In the genomic region with DNA sequence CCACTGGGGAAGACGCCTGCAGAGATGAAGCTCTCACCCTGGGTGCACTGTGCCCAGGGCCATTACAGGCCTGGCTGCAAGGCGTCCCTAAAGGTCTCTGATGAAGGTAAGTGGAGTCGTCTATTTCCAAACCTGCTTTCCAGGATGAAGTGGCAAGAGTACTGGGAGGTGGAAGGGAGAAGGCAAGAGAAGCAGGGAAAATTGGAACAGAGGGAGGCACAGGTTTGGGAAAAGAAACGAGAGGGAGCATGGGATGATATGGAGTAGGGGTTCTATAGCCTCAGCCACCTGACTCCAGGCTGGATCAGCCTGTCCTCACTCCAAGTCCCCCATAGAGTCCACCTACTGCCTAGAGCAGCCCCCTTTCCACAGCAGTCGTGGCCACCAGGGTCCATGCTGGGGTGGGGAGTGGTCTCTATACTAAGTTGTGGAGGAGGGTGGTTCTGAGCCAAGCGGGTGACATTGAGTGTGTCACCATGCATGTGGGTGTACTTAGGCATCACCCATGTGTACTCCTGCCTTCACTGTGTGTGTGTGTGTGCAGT, we compare ENCODE assay signal across 22 cellular contexts. TPM values are rescaled to one million over a fixed set of nuclear protein-coding genes. Genes with fewer than 3 reads are reported as not detected.
DNase-seq lines count a peak whose midpoint lies in the region; ATAC-seq and TF ChIP-seq lines count a peak whose summit lies in the region.
"Had no signal": no experiment of that assay in that cellular context is flagged by ENCODE, and none has a peak within 500 bp of the region (broad histone marks: within the 10 kb centered on the region; RNA-seq: fewer than 3 reads in every experiment).

A gene with protein sequence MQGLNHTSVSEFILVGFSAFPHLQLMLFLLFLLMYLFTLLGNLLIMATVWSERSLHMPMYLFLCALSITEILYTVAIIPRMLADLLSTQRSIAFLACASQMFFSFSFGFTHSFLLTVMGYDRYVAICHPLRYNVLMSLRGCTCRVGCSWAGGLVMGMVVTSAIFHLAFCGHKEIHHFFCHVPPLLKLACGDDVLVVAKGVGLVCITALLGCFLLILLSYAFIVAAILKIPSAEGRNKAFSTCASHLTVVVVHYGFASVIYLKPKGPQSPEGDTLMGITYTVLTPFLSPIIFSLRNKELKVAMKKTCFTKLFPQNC (plus strand): TSS at position 51 of the 545 bp plus-strand sequence. CDS start 6,388 bp downstream, outside the sequence.

- TF ChIP-seq EP300 in sigmoid colon (IDR thresholded peaks at IDR 0.05): no peak

- no peaks in the 10 kb centered on the region for H3K27me3 ChIP-seq in sigmoid colon
- H3K27me3 ChIP-seq in mammary epithelial cell (ENCODE audit: insufficient read depth, low read length): no peaks in the 10 kb centered on the region
- H3K27me3 ChIP-seq: BE2C; BLaER1 treated with 17β-estradiol and CSF1 and Interleukin-3, amounts not matched to agents 10 nM and 100 nM had no signal

- no peaks in the 10 kb centered on the region for H3K36me3 ChIP-seq in sigmoid colon
- H3K36me3 ChIP-seq in mammary epithelial cell (ENCODE audit: insufficient read depth, low read length): no peaks in the 10 kb centered on the region
- H3K36me3 ChIP-seq: BE2C; BLaER1 treated with 17β-estradiol and CSF1 and Interleukin-3, amounts not matched to agents 10 nM and 100 nM had no signal

- intact Hi-C loops in sigmoid colon (cut with DNase I) (no loop called here), mammary epithelial cell (cut with micrococcal nuclease) (no loop called here)

- TF ChIP-seq CTCF in endothelial cell (IDR thresholded peaks at IDR 0.05; ENCODE audit: unreplicated experiment): no peak
- no peak for TF ChIP-seq CTCF in sigmoid colon (IDR thresholded peaks at IDR 0.05)
- no peak for TF ChIP-seq CTCF in mammary epithelial cell (conservative IDR thresholded peaks at IDR 0.05 in 1 of 2, IDR thresholded peaks at IDR 0.05 in 1 of 2; ENCODE audit: extremely low read depth in 1 of 2, insufficient read depth in 1 of 2, low read depth in 1 of 2, low read length in 2 of 2)

- H3K9ac ChIP-seq in mammary epithelial cell (ENCODE audit: insufficient read depth, low read length): no peak within 1 kb of the TSS
- H3K9ac ChIP-seq: BLaER1 treated with 17β-estradiol and CSF1 and Interleukin-3, amounts not matched to agents 10 nM and 100 nM; GM23248 had no signal

- H3K4me2 ChIP-seq in mammary epithelial cell (ENCODE audit: insufficient read depth, low read depth, low read length): no peak within 1 kb of the TSS
- H3K4me2 ChIP-seq: BLaER1 treated with 17β-estradiol and CSF1 and Interleukin-3, amounts not matched to agents 10 nM and 100 nM had no signal

- H4K20me1 ChIP-seq in mammary epithelial cell (ENCODE audit: insufficient read depth, low read length): no peaks in the 10 kb centered on the region
- H4K20me1 ChIP-seq: BLaER1 treated with 17β-estradiol and CSF1 and Interleukin-3, amounts not matched to agents 10 nM and 100 nM had no signal

- no peaks in the 10 kb centered on the region for H3K4me1 Mint-ChIP-seq in stimulated activated naive CD8-positive, alpha-beta T cell treated with anti-CD3 and anti-CD28 coated beads, Interleukin-15, Interleukin-2, amounts not matched to agents 100 ng/mL and 50 ng/mL, for 24 hours (ENCODE audit: low read depth)
- H3K4me1 Mint-ChIP-seq in endothelial cell (ENCODE audit: unreplicated experiment): no peaks in the 10 kb centered on the region
- H3K4me1 Mint-ChIP-seq: CD8-positive, alpha-beta memory T cell had no signal

- peaks cover 13% of the 10 kb centered on the region for H3K27me3 Mint-ChIP-seq in stimulated activated naive CD8-positive, alpha-beta T cell treated with anti-CD3 and anti-CD28 coated beads, Interleukin-15, Interleukin-2, amounts not matched to agents 100 ng/mL and 50 ng/mL, for 24 hours
- H3K27me3 Mint-ChIP-seq in endothelial cell (ENCODE audit: unreplicated experiment): peaks cover 4% of the 10 kb centered on the region

- H3K27ac Mint-ChIP-seq in stimulated activated naive CD8-positive, alpha-beta T cell treated with anti-CD3 and anti-CD28 coated beads, Interleukin-15, Interleukin-2, amounts not matched to agents 100 ng/mL and 50 ng/mL, for 24 hours: peak within 1 kb of the TSS; percentile 12
- H3K27ac Mint-ChIP-seq in endothelial cell (ENCODE audit: unreplicated experiment): no peak within 1 kb of the TSS
- H3K27ac Mint-ChIP-seq: CD4-positive, alpha-beta T cell had no signal

- no peak within 1 kb of the TSS for H3K4me3 ChIP-seq in sigmoid colon
- H3K4me3 ChIP-seq in mammary epithelial cell (replicated peaks in 1 of 3; ENCODE audit: insufficient read depth in 1 of 3, low read depth in 2 of 3, low read length in 3 of 3): no peak within 1 kb of the TSS
- H3K4me3 ChIP-seq: A549; BLaER1 treated with 17β-estradiol and CSF1 and Interleukin-3, amounts not matched to agents 10 nM and 100 nM; GM23248 had no signal

- no peak within 1 kb of the TSS for H2AFZ ChIP-seq in mammary epithelial cell (ENCODE audit: low read depth, low read length)
- H2AFZ ChIP-seq: GM23248 had no signal

- H3K27ac ChIP-seq in sigmoid colon (no peak within 1 kb of the TSS), mammary epithelial cell (ENCODE audit: insufficient read depth, low read depth, low read length) (no peak within 1 kb of the TSS)
- H3K27ac ChIP-seq: A549; BLaER1 treated with 17β-estradiol and CSF1 and Interleukin-3, amounts not matched to agents 10 nM and 100 nM; GM23248 had no signal

- DNase-seq in stimulated activated naive CD8-positive, alpha-beta T cell treated with anti-CD3 and anti-CD28 coated beads, Interleukin-15, Interleukin-2, amounts not matched to agents 100 U/mL and 50 U/mL, for 24 hours: no peak
- no peak for DNase-seq in endothelial cell (ENCODE audit: low spot score)
- DNase-seq in sigmoid colon: peak; percentile 38
- no peak for DNase-seq in HuH-7 (ENCODE audit: low spot score)
- DNase-seq in DMS153 (lab: John Stamatoyannopoulos, UW): no peak
- no peak for DNase-seq in mammary epithelial cell
- DNase-seq: 8988T; ACHN; AML-193; BE2C; CD4-positive, alpha-beta T cell; CD8-positive, alpha-beta memory T cell; DMS 273 treated with DMSO at 0.1 percent for 48 hours; DND-41; GM23248; H7; HCEC 1CT had no signal

- 78 to 81% methylated on average over 6 of the region's 6 CpGs for WGBS in sigmoid colon, 2 donors
- WGBS in mammary epithelial cell (ENCODE audit: low coverage, missing lambda C conversion rate): 53% methylated on average over 5 of the region's 6 CpGs

- H3K4me1 ChIP-seq in sigmoid colon (no peaks in the 10 kb centered on the region), mammary epithelial cell (ENCODE audit: insufficient read depth, low read length) (no peaks in the 10 kb centered on the region)
- H3K4me1 ChIP-seq: A549, BE2C had no signal

- dilution Hi-C loops in mammary epithelial cell (cut with HindIII; ENCODE audit: low sequenced_read_pairs): no loop called here

- no peaks in the 10 kb centered on the region for H3K9me3 Mint-ChIP-seq in stimulated activated naive CD8-positive, alpha-beta T cell treated with anti-CD3 and anti-CD28 coated beads, Interleukin-15, Interleukin-2, amounts not matched to agents 100 ng/mL and 50 ng/mL, for 24 hours
- peaks cover 46% of the 10 kb centered on the region for H3K9me3 Mint-ChIP-seq in endothelial cell (ENCODE audit: unreplicated experiment)
- H3K9me3 Mint-ChIP-seq: CD4-positive, alpha-beta T cell; CD8-positive, alpha-beta memory T cell had no signal

- CTCF ChIA-PET in mammary epithelial cell (lab: Charles Lee; ENCODE audit: low non-redundant PET): no interaction called here

- H3K36me3 Mint-ChIP-seq in stimulated activated naive CD8-positive, alpha-beta T cell treated with anti-CD3 and anti-CD28 coated beads, Interleukin-15, Interleukin-2, amounts not matched to agents 100 ng/mL and 50 ng/mL, for 24 hours (ENCODE audit: low read depth): no peaks in the 10 kb centered on the region
- peaks cover 4% of the 10 kb centered on the region for H3K36me3 Mint-ChIP-seq in endothelial cell (ENCODE audit: low read depth, unreplicated experiment)
- H3K36me3 Mint-ChIP-seq: CD14-positive monocyte; CD8-positive, alpha-beta memory T cell had no signal

- no peak within 1 kb of the TSS for H3K4me3 Mint-ChIP-seq in stimulated activated naive CD8-positive, alpha-beta T cell treated with anti-CD3 and anti-CD28 coated beads, Interleukin-15, Interleukin-2, amounts not matched to agents 100 ng/mL and 50 ng/mL, for 24 hours
- peak within 1 kb of the TSS; percentile 26 for H3K4me3 Mint-ChIP-seq in endothelial cell (ENCODE audit: unreplicated experiment)
- H3K4me3 Mint-ChIP-seq: CD14-positive monocyte; CD4-positive, alpha-beta T cell; CD8-positive, alpha-beta memory T cell had no signal

- TF ChIP-seq POLR2A in sigmoid colon (IDR thresholded peaks at IDR 0.05): no peak

- H3K9me3 ChIP-seq in sigmoid colon (no peaks in the 10 kb centered on the region), mammary epithelial cell (replicated peaks; ENCODE audit: insufficient read depth, low read length) (no peaks in the 10 kb centered on the region)
- H3K9me3 ChIP-seq: A549; BE2C; BLaER1 treated with 17β-estradiol and CSF1 and Interleukin-3, amounts not matched to agents 10 nM and 100 nM had no signal

- in situ Hi-C loops in mammary epithelial cell (cut with MboI; ENCODE audit: low sequenced_read_pairs in 2 of 2): no loop called here

- H3K79me2 ChIP-seq in mammary epithelial cell (ENCODE audit: insufficient read depth, low read length): no peaks in the 10 kb centered on the region

- no TSS peak for BruUV-seq in mammary epithelial cell (replicated peaks; lab: Mats Ljungman, UMichigan)

- ATAC-seq in stimulated activated naive CD8-positive, alpha-beta T cell treated with anti-CD3 and anti-CD28 coated beads, Interleukin-15, Interleukin-2, amounts not matched to agents 100 U/mL and 50 U/mL, for 24 hours: no peak
- ATAC-seq: A549 had no signal

RNA-seq across cellular contexts. Expression of the gene that starts here (rescaled TPM):
- total RNA-seq in endothelial cell (ENCODE audit: unreplicated experiment) (not detected), sigmoid colon (not detected), mammary epithelial cell (not detected)
- polyA plus RNA-seq in sigmoid colon (under 1 TPM in 1 of 3 donors, not detected in 2; under 0.01 TPM), mammary epithelial cell (not detected)
- not detected for polyA minus RNA-seq in mammary epithelial cell
- total RNA-seq: CD4-positive, alpha-beta T cell; CD8-positive, alpha-beta memory T cell; GM23248; H1; H7 had no signal
- polyA plus RNA-seq: A549; CD14-positive monocyte; CD8-positive, alpha-beta memory T cell; GM23248; H1 had no signal

Comparison
In these comparisons a context has a peak if more than half of its experiments do, and no peak if none do; other contexts are left out.
1. Peak in DNase-seq in sigmoid colon; RNA of the gene not detected or under 1 TPM.